Comparison of ENCODE assay signal across 12 cellular contexts in the genomic region with DNA sequence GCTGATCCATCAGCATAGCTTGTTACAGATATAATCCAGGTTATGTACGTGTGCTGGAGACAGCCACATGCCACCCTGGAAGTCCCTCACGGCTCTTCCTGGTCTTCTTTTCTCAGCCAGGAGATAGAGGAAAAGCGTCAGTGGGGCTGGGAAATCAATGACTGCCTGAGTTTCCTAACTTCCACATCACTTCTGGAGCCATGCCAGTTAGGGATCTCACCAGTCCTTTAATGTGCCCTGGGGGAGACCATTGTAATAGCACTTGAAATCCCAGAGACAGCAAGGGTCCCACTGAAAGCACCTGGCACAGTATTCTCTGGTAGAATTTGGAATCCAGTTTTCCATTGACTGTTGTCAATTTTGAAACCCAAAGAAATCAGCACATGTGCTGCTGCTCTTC. TPM values are rescaled to one million over a fixed set of nuclear protein-coding genes. Genes with fewer than 3 reads are reported as not detected.
DNase-seq lines count a peak whose midpoint lies in the region; ATAC-seq, FAIRE-seq and TF ChIP-seq lines count a peak whose summit lies in the region.
"Had no signal": no experiment of that assay in that cellular context is flagged by ENCODE, and none has a peak within 500 bp of the region (broad histone marks: within the 10 kb centered on the region; RNA-seq: fewer than 3 reads in every experiment).

No MANE protein-coding gene starts in this region.

- in situ Hi-C loops in Panc1 (cut with HindIII; ENCODE audit: low pct_unique_long_range_greater_than_20kb, low sequenced_read_pairs), result loop anchor here (25.0 kb wide), 1 partner anchor 99 kb away; no protein-coding TSS in a partner anchor

- H3K4me1 Mint-ChIP-seq in CD8-positive, alpha-beta T cell (ENCODE audit: low read depth), result peaks cover 50% of the 10 kb centered on the region
- H3K4me1 Mint-ChIP-seq in immature natural killer cell, result peaks cover 53 to 66% of the 10 kb centered on the region in 2 donors

- no peak for DNase-seq in CD8-positive, alpha-beta T cell
- DNase-seq in Panc1 (ENCODE audit: low read depth, low spot score) (no peak), immature natural killer cell (no peak), SW 1271 (lab: John Stamatoyannopoulos, UW) (no peak), NCI-H2196 (lab: John Stamatoyannopoulos, UW; ENCODE audit: unreplicated experiment) (no peak), HTR-8/SVneo (ENCODE audit: insufficient read length, low spot score) (no peak)
- DNase-seq: activated gamma-delta T cell, endodermal cell, NCI-H446 treated with DMSO at 0.1 percent for 48 hours had no signal

- intact Hi-C loops in CD8-positive, alpha-beta T cell (cut with DNase I, micrococcal nuclease), result no loop called here
- intact Hi-C loops in Panc1 (cut with micrococcal nuclease; ENCODE audit: unreplicated experiment), result no loop called here

- no TSS peak for BruUV-seq in Panc1 (replicated peaks; lab: Mats Ljungman, UMichigan)

- no peak for ATAC-seq in CD8-positive, alpha-beta T cell
- ATAC-seq in Panc1 (no peak), GM21529 (IDR thresholded peaks at IDR 0.05; ENCODE audit: unreplicated experiment) (no peak)

- peaks cover 16% of the 10 kb centered on the region for H3K36me3 Mint-ChIP-seq in CD8-positive, alpha-beta T cell
- peaks cover 3 to 9% (median 3%) of the 10 kb centered on the region in 3 donors for H3K36me3 Mint-ChIP-seq in immature natural killer cell

- peak overlapping the region; percentile 70 for H3K4me3 ChIP-seq in CD8-positive, alpha-beta T cell (ENCODE audit: low read depth, low read length)
- no peak overlapping the region for H3K4me3 ChIP-seq in Panc1 (ENCODE audit: low read depth in 2 of 2, low read length in 2 of 2)

- no peak for TF ChIP-seq CTCF in 22Rv1 (IDR thresholded peaks at IDR 0.05)
- no peak for TF ChIP-seq CTCF in CD8-positive, alpha-beta T cell (IDR thresholded peaks at IDR 0.05)
- peak; percentile 40 for TF ChIP-seq CTCF in Panc1 (IDR thresholded peaks at IDR 0.05)

- no peaks in the 10 kb centered on the region for H3K36me3 ChIP-seq in CD8-positive, alpha-beta T cell (ENCODE audit: insufficient read depth, low read length)
- no peaks in the 10 kb centered on the region for H3K36me3 ChIP-seq in Panc1 (ENCODE audit: control insufficient read depth, insufficient read depth, low read length)

- H3K27ac Mint-ChIP-seq in CD8-positive, alpha-beta T cell, result peak overlapping the region; percentile 96
- peak overlapping the region; percentile 95 to 100 (median 98) for H3K27ac Mint-ChIP-seq in immature natural killer cell
- H3K27ac Mint-ChIP-seq: endodermal cell had no signal

- H3K9me3 Mint-ChIP-seq in CD8-positive, alpha-beta T cell, result no peaks in the 10 kb centered on the region
- H3K9me3 Mint-ChIP-seq in immature natural killer cell, result no peaks in the 10 kb centered on the region
- H3K9me3 Mint-ChIP-seq: endodermal cell had no signal

- no peaks in the 10 kb centered on the region for H3K27me3 ChIP-seq in CD8-positive, alpha-beta T cell (ENCODE audit: insufficient read depth, low read length)
- H3K27me3 ChIP-seq in Panc1 (ENCODE audit: control insufficient read depth, insufficient read depth, low read length), result no peaks in the 10 kb centered on the region

- peaks cover 37% of the 10 kb centered on the region for H3K4me1 ChIP-seq in CD8-positive, alpha-beta T cell (ENCODE audit: insufficient read depth, low read length)
- H3K4me1 ChIP-seq in Panc1 (ENCODE audit: control insufficient read depth, insufficient read depth, low read length), result peaks cover 38% of the 10 kb centered on the region

- POLR2A ChIA-PET in CD8-positive, alpha-beta T cell (lab: Charles Lee), result interaction anchor here (1.0 to 5.6 kb wide), 3 partner anchors 9 to 29 kb away, joined by 4 to 401 read pairs (median 283); partner anchors contain the start of gene ANXA2R
- POLR2A ChIA-PET in Panc1 (lab: Charles Lee), result no interaction called here

- no peak for FAIRE-seq in HTR-8/SVneo (lab: Jason Lieb, UNC)
- FAIRE-seq: islet of Langerhans had no signal

- H3K9me3 ChIP-seq in CD8-positive, alpha-beta T cell (ENCODE audit: low read length), result no peaks in the 10 kb centered on the region
- H3K9me3 ChIP-seq in Panc1 (ENCODE audit: control insufficient read depth, insufficient read depth, low read depth, low read length), result no peaks in the 10 kb centered on the region

- H3K27ac ChIP-seq in 22Rv1, result peak overlapping the region; percentile 99; the same call in 1 of the 2 replicates
- H3K27ac ChIP-seq in CD8-positive, alpha-beta T cell (ENCODE audit: low read depth, low read length), result peak overlapping the region; percentile 94
- H3K27ac ChIP-seq in Panc1 (ENCODE audit: low read length), result peak overlapping the region; percentile 98

- CTCF ChIA-PET in CD8-positive, alpha-beta T cell (lab: Charles Lee), result interaction anchor here (1.0 kb wide), 2 partner anchors 17 to 102 kb away, joined by 3 read pairs; no protein-coding TSS in a partner anchor
- CTCF ChIA-PET in Panc1 (lab: Charles Lee), result interaction anchor here (0.7 kb wide), 1 partner anchor 30 kb away, joined by 3 read pairs; no protein-coding TSS in a partner anchor

- H3K27me3 Mint-ChIP-seq in CD8-positive, alpha-beta T cell (ENCODE audit: low read depth), result no peaks in the 10 kb centered on the region
- peaks cover 16 to 30% (median 29%) of the 10 kb centered on the region in 3 donors for H3K27me3 Mint-ChIP-seq in immature natural killer cell (ENCODE audit: low read depth in 3 of 3)

- peak overlapping the region; percentile 98 for H3K4me3 Mint-ChIP-seq in CD8-positive, alpha-beta T cell
- peak overlapping the region; percentile 91 to 98 (median 96) for H3K4me3 Mint-ChIP-seq in immature natural killer cell
- H3K4me3 Mint-ChIP-seq: endodermal cell had no signal

RNA-seq across cellular contexts. Expression of gene ANXA2R, which starts 29.2 kb away (rescaled TPM):
- total RNA-seq in CD8-positive, alpha-beta T cell, result 10 to 100 TPM; 38.2 to 39.5 TPM
- total RNA-seq in Panc1 (2021; ENCODE audit: unreplicated experiment), result 6.2 TPM
- polyA plus RNA-seq in Panc1 (2012; ENCODE audit: insufficient read length), result 4.0 TPM
- polyA plus RNA-seq in immature natural killer cell, result 10 to 100 TPM; 35.3 to 53.0 (median 44.3) TPM
